Comparison of ENCODE assay signal across 19 cellular contexts in genomic region chr1:118333601-118334241, GRCh38.
A peak's percentile ranks its signal among the peaks of the same experiment; 100 is the strongest.
DNase-seq lines count a peak whose midpoint lies in the region; ATAC-seq and TF ChIP-seq lines count a peak whose summit lies in the region.
"Had no signal": no experiment of that assay in that cellular context is flagged by ENCODE, and none has a peak within 500 bp of the region (broad histone marks: within the 10 kb centered on the region; RNA-seq: fewer than 3 reads in every experiment).

No MANE protein-coding gene starts in this region.

- ATAC-seq in activated CD8-positive, alpha-beta memory T cell treated with anti-CD3 and anti-CD28 coated beads, Interleukin-2, amount 10 ng/mL, durations not matched to agents 7 days and 5 days = no peak
- no peak for ATAC-seq in stimulated activated naive CD8-positive, alpha-beta T cell treated with anti-CD3 and anti-CD28 coated beads, Interleukin-15, Interleukin-2, amounts not matched to agents 100 U/mL and 50 U/mL, for 24 hours
- ATAC-seq: activated CD4-positive, alpha-beta T cell treated with anti-CD3 and anti-CD28 coated beads for 36 hours had no signal

- no peak overlapping the region for H3K4me2 ChIP-seq in mesendoderm (ENCODE audit: low read length)

- no peaks in the 10 kb centered on the region for H3K79me1 ChIP-seq in mesendoderm (ENCODE audit: low read length)

- no peaks in the 10 kb centered on the region for H3K36me3 ChIP-seq in mesendoderm (ENCODE audit: control insufficient read depth, insufficient read depth, low read length)
- H3K36me3 ChIP-seq: left ventricle myocardium inferior had no signal

- WGBS in mesendoderm (ENCODE audit: extremely low coverage, insufficient coverage, low lambda C conversion rate) = no CpG with 5 or more reads among the region's 4 CpGs

- no peak overlapping the region for H3K9ac ChIP-seq in mesendoderm (ENCODE audit: low read length)
- H3K9ac ChIP-seq: GM23248 had no signal

- no peak overlapping the region for H3K18ac ChIP-seq in mesendoderm (ENCODE audit: low read length)

- H4K5ac ChIP-seq in mesendoderm (ENCODE audit: low read length) = no peak overlapping the region

- in situ Hi-C loops in astrocyte of the cerebellum (cut with HindIII; ENCODE audit: low sequenced_read_pairs) = no loop called here

- H3K27me3 ChIP-seq in mesendoderm (ENCODE audit: insufficient read depth, low read length, poor library complexity) = no peaks in the 10 kb centered on the region

- no peaks in the 10 kb centered on the region for H3K36me3 Mint-ChIP-seq in activated CD8-positive, alpha-beta memory T cell treated with anti-CD3 and anti-CD28 coated beads, Interleukin-2, amount 10 ng/mL, durations not matched to agents 7 days and 5 days
- H3K36me3 Mint-ChIP-seq: activated naive CD4-positive, alpha-beta T cell treated with anti-CD3 and anti-CD28 coated beads, Interleukin-2, amount 50 U/mL, for 24 hours; CD14-positive monocyte had no signal

- H3K4me3 ChIP-seq in astrocyte of the cerebellum (ENCODE audit: low read depth, low read length) = no peak overlapping the region
- H3K4me3 ChIP-seq in mesendoderm (ENCODE audit: low read length) = no peak overlapping the region
- H3K4me3 ChIP-seq: GM23248, left ventricle myocardium inferior had no signal

- H3K27ac ChIP-seq in mesendoderm (ENCODE audit: low read depth, low read length) = no peak overlapping the region
- H3K27ac ChIP-seq: GM23248, left ventricle myocardium inferior had no signal

- POLR2A ChIA-PET in HEK293T (lab: Yijun Ruan, JAX) = no interaction called here

- TF ChIP-seq CTCF in astrocyte of the cerebellum (IDR thresholded peaks at IDR 0.05; ENCODE audit: low read depth, low read length, missing control alignments) = no peak

- CTCF ChIA-PET in HEK293T (lab: Yijun Ruan, JAX) = interaction anchor here (0.7 kb wide), 2 partner anchors 651 to 915 kb away, joined by 3 read pairs; no protein-coding TSS in a partner anchor
- CTCF ChIA-PET in activated CD8-positive, alpha-beta memory T cell treated with anti-CD3 and anti-CD28 coated beads, Interleukin-2, amount 10 ng/mL, durations not matched to agents 7 days and 5 days (lab: Charles Lee) = no interaction called here

- H3K23ac ChIP-seq in mesendoderm (ENCODE audit: low read length) = no peak overlapping the region

- no peaks in the 10 kb centered on the region for H3K4me1 Mint-ChIP-seq in activated CD8-positive, alpha-beta memory T cell treated with anti-CD3 and anti-CD28 coated beads, Interleukin-2, amount 10 ng/mL, durations not matched to agents 7 days and 5 days
- H3K4me1 Mint-ChIP-seq: activated CD4-positive, alpha-beta T cell treated with anti-CD3 and anti-CD28 coated beads for 36 hours; activated naive CD4-positive, alpha-beta T cell treated with anti-CD3 and anti-CD28 coated beads, Interleukin-2, amount 50 U/mL, for 24 hours; CD14-positive monocyte had no signal

- H3K4me3 Mint-ChIP-seq in activated CD8-positive, alpha-beta memory T cell treated with anti-CD3 and anti-CD28 coated beads, Interleukin-2, amount 10 ng/mL, durations not matched to agents 7 days and 5 days = no peak overlapping the region
- H3K4me3 Mint-ChIP-seq: activated CD4-positive, alpha-beta T cell treated with anti-CD3 and anti-CD28 coated beads for 36 hours; activated naive CD4-positive, alpha-beta T cell treated with anti-CD3 and anti-CD28 coated beads, Interleukin-2, amount 50 U/mL, for 24 hours; activated T-helper 1 cell treated with anti-CD3 and anti-CD28 coated beads, Interleukin-12 subunit alpha, Interleukin-12 subunit beta, Interleukin-2, Interleukin-4 antibody, amounts not matched to agents 30 ng/mL and 10 ng/mL and 1 ng/mL, durations not matched to agents 14 hours and 24 hours and 36 hours; CD14-positive monocyte had no signal

- no peaks in the 10 kb centered on the region for H3K79me2 ChIP-seq in mesendoderm (ENCODE audit: control insufficient read depth, insufficient read depth, low read length)

- no peak overlapping the region for H3K56ac ChIP-seq in mesendoderm (ENCODE audit: low read length)

- no peak overlapping the region for H3K27ac Mint-ChIP-seq in activated CD8-positive, alpha-beta memory T cell treated with anti-CD3 and anti-CD28 coated beads, Interleukin-2, amount 10 ng/mL, durations not matched to agents 7 days and 5 days
- H3K27ac Mint-ChIP-seq: activated CD4-positive, alpha-beta T cell treated with anti-CD3 and anti-CD28 coated beads for 36 hours; activated naive CD4-positive, alpha-beta T cell treated with anti-CD3 and anti-CD28 coated beads, Interleukin-2, amount 50 U/mL, for 24 hours; activated T-helper 1 cell treated with anti-CD3 and anti-CD28 coated beads, Interleukin-12 subunit alpha, Interleukin-12 subunit beta, Interleukin-2, Interleukin-4 antibody, amounts not matched to agents 30 ng/mL and 10 ng/mL and 1 ng/mL, durations not matched to agents 14 hours and 24 hours and 36 hours; CD14-positive monocyte had no signal

- peaks cover 3% of the 10 kb centered on the region for H3K9me3 Mint-ChIP-seq in activated CD8-positive, alpha-beta memory T cell treated with anti-CD3 and anti-CD28 coated beads, Interleukin-2, amount 10 ng/mL, durations not matched to agents 7 days and 5 days (ENCODE audit: low read depth)
- H3K9me3 Mint-ChIP-seq: activated T-helper 1 cell treated with anti-CD3 and anti-CD28 coated beads, Interleukin-12 subunit alpha, Interleukin-12 subunit beta, Interleukin-2, Interleukin-4 antibody, amounts not matched to agents 30 ng/mL and 10 ng/mL and 1 ng/mL, durations not matched to agents 14 hours and 24 hours and 36 hours had no signal

- H2BK15ac ChIP-seq in mesendoderm (replicated peaks; ENCODE audit: low read depth) = no peak overlapping the region

- no peak overlapping the region for H2AK5ac ChIP-seq in mesendoderm (ENCODE audit: low read length)

- H2BK5ac ChIP-seq in mesendoderm (ENCODE audit: low read length) = no peak overlapping the region

- H3K4me1 ChIP-seq in mesendoderm (ENCODE audit: control insufficient read depth, low read depth, low read length) = no peaks in the 10 kb centered on the region
- H3K4me1 ChIP-seq: left ventricle myocardium inferior had no signal

- H3K4ac ChIP-seq in mesendoderm (ENCODE audit: low read depth, low read length) = no peak overlapping the region

- DNase-seq in AG08395 (ENCODE audit: low spot score) (peak; percentile 44), HEK293T (ENCODE audit: extremely low spot score) (no peak), astrocyte of the cerebellum (ENCODE audit: low read depth) (peak; percentile 65), mesendoderm (peak; percentile 76), activated T-cell treated with anti-CD3 and anti-CD28 coated beads for 4 hours (no peak), HUDEP-2 (lab: John Stamatoyannopoulos, UW; ENCODE audit: unreplicated experiment in 76 of 76) (no peak)
- DNase-seq in activated CD8-positive, alpha-beta memory T cell treated with anti-CD3 and anti-CD28 coated beads, Interleukin-2, amount 10 ng/mL, durations not matched to agents 7 days and 5 days = no peak
- no peak for DNase-seq in stimulated activated naive CD8-positive, alpha-beta T cell treated with anti-CD3 and anti-CD28 coated beads, Interleukin-15, Interleukin-2, amounts not matched to agents 100 U/mL and 50 U/mL, for 24 hours
- DNase-seq: ACHN; activated CD4-positive, alpha-beta T cell treated with anti-CD3 and anti-CD28 coated beads for 36 hours; GM23248; head of caudate nucleus; left ventricle myocardium inferior; NCI-H1092; NCI-H526; stimulated activated CD4-positive, alpha-beta T cell treated with anti-CD3 and anti-CD28 coated beads, Interleukin-12 subunit alpha, Interleukin-12 subunit beta, amount 100 ng/mL, for 4 hours had no signal

- H3K27me3 Mint-ChIP-seq in activated CD8-positive, alpha-beta memory T cell treated with anti-CD3 and anti-CD28 coated beads, Interleukin-2, amount 10 ng/mL, durations not matched to agents 7 days and 5 days = no peaks in the 10 kb centered on the region
- H3K27me3 Mint-ChIP-seq: activated CD4-positive, alpha-beta T cell treated with anti-CD3 and anti-CD28 coated beads for 36 hours had no signal

- H2BK120ac ChIP-seq in mesendoderm (ENCODE audit: low read depth, low read length) = no peak overlapping the region

- no peak overlapping the region for H4K8ac ChIP-seq in mesendoderm (ENCODE audit: low read depth, low read length)

TF ChIP-seq in HEK293T, 16 proteins besides CTCF, POLR2A, EP300 and RAD21:
- TF ChIP-seq NFRKB (IDR thresholded peaks at IDR 0.05) (no peak), TARDBP (IDR thresholded peaks at IDR 0.05) (no peak), PKNOX1 (IDR thresholded peaks at IDR 0.05) (peak; percentile 94), FOXA1 (IDR thresholded peaks at IDR 0.05) (no peak), HDGF (IDR thresholded peaks at IDR 0.05; ENCODE audit: borderline replicate concordance) (no peak)
TF ChIP-seq in HEK293T: peak in this region for 1.

Comparison
In these comparisons a context has a peak if more than half of its experiments do, and no peak if none do; other contexts are left out.
1. DNase-seq: peak in AG08395 (single experiment), astrocyte of the cerebellum (single experiment) and mesendoderm (single experiment); none in HEK293T (single experiment), activated T-cell treated with anti-CD3 and anti-CD28 coated beads for 4 hours (single experiment), activated CD8-positive, alpha-beta memory T cell treated with anti-CD3 and anti-CD28 coated beads, Interleukin-2, amount 10 ng/mL, durations not matched to agents 7 days and 5 days (single experiment), HUDEP-2 (0 of 76) and stimulated activated naive CD8-positive, alpha-beta T cell treated with anti-CD3 and anti-CD28 coated beads, Interleukin-15, Interleukin-2, amounts not matched to agents 100 U/mL and 50 U/mL, for 24 hours (single experiment).